ENCODE assay signal across 20 cellular contexts in the genomic region with DNA sequence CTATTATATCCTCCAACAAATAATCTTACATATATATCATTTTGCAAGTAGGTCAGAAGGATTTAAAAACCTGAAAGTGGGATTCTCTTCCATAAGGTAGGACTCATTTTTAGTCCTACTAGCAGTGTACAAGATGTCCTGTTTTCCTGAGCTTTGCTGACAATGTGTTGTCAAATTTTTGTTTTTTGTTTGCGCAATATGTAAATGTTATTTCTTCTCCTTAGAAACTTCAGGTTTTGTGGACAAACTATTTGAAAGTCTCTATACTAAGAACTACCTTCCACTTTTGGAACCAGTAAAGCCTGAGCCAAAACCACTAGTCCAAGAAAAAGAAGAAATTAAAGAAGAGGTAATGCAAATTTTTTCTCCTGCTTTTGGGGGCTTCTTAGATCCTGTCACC.
"Had no signal": no experiment of that assay in that cellular context is flagged by ENCODE, and none has a peak within 500 bp of the region (broad histone marks: within the 10 kb centered on the region; RNA-seq: fewer than 3 reads in every experiment).

No MANE protein-coding gene starts in this region.

- H3K4me3 Mint-ChIP-seq: dendritic cell treated with granulocyte-macrophage colony-stimulating factor and Interleukin-4, amounts not matched to agents 40 ng/mL and 50 ng/mL, for 4 days; naive thymus-derived CD8-positive, alpha-beta T cell had no signal

- H3K9me3 Mint-ChIP-seq: dendritic cell treated with granulocyte-macrophage colony-stimulating factor and Interleukin-4, amounts not matched to agents 40 ng/mL and 50 ng/mL, for 4 days; naive thymus-derived CD8-positive, alpha-beta T cell had no signal

- H3K27me3 Mint-ChIP-seq: dendritic cell treated with granulocyte-macrophage colony-stimulating factor and Interleukin-4, amounts not matched to agents 40 ng/mL and 50 ng/mL, for 4 days; naive thymus-derived CD8-positive, alpha-beta T cell had no signal

- H3K4me3 ChIP-seq: heart right ventricle, mucosa of descending colon, sigmoid colon, skin epidermis, stomach, thoracic aorta, transverse colon had no signal

- FAIRE-seq: colon, endothelial cell of umbilical vein, frontal cortex, islet of Langerhans had no signal

- H3K27ac Mint-ChIP-seq: dendritic cell treated with granulocyte-macrophage colony-stimulating factor and Interleukin-4, amounts not matched to agents 40 ng/mL and 50 ng/mL, for 4 days had no signal

- DNase-seq: erythroblast; heart right ventricle; hypothalamus; kidney glomerular epithelial cell; mucosa of descending colon; naive thymus-derived CD8-positive, alpha-beta T cell; sigmoid colon; stimulated activated CD4-positive, alpha-beta T cell treated with anti-CD3 and anti-CD28 coated beads, Interleukin-2, amount 100 ng/mL, for 24 hours; stimulated activated CD4-positive, alpha-beta T cell treated with anti-CD3 and anti-CD28 coated beads, Interleukin-4, amount 100 ng/mL, for 4 hours; stimulated activated naive CD4-positive, alpha-beta T cell; stomach; substantia nigra; transverse colon had no signal
